In genomic region chr2:240308111-240308651, GRCh38 we compare ENCODE assay signal across 24 cellular contexts.
DNase-seq lines count a peak whose midpoint lies in the region; ATAC-seq and TF ChIP-seq lines count a peak whose summit lies in the region.
"Had no signal": no experiment of that assay in that cellular context is flagged by ENCODE, and none has a peak within 500 bp of the region (broad histone marks: within the 10 kb centered on the region; RNA-seq: fewer than 3 reads in every experiment).

No MANE protein-coding gene starts in this region.

- H3K4me1 Mint-ChIP-seq in type B pancreatic cell (ENCODE audit: unreplicated experiment) (peaks cover 9% of the 10 kb centered on the region), WTC11 (peaks cover 4% of the 10 kb centered on the region)
- H3K4me1 Mint-ChIP-seq: B cell; CD4-positive, CD25-positive, alpha-beta regulatory T cell; IgD-negative memory B cell had no signal

- no peak overlapping the region for H3K4me2 ChIP-seq in SK-N-SH

- no peaks in the 10 kb centered on the region; a peak in 1 of 4 replicates for H3K4me1 ChIP-seq in SK-N-SH (ENCODE audit: control insufficient read depth in 1 of 2, insufficient read depth in 2 of 2, low read depth in 1 of 2, low read length in 1 of 2)
- H3K4me1 ChIP-seq: HAP-1, Peyer's patch had no signal

- TF ChIP-seq EP300 in SK-N-SH (IDR thresholded peaks at IDR 0.05; ENCODE audit: borderline replicate concordance in 1 of 2, low read depth in 1 of 2, low read length in 1 of 2), result no peak

- 72% methylated on average over 11 of the region's 17 CpGs for WGBS in SK-N-SH (ENCODE audit: low lambda C conversion rate)

- H3K4me3 Mint-ChIP-seq in type B pancreatic cell (no peak overlapping the region), WTC11 (no peak overlapping the region)
- H3K4me3 Mint-ChIP-seq: B cell; CD4-positive, CD25-positive, alpha-beta regulatory T cell; IgD-negative memory B cell had no signal

- H3K9me3 ChIP-seq in SK-N-SH, result no peaks in the 10 kb centered on the region
- H3K9me3 ChIP-seq: HAP-1, MG63, Peyer's patch had no signal

- no peaks in the 10 kb centered on the region for H3K9me2 ChIP-seq in SK-N-SH

- DNase-seq in SK-N-SH (peak; percentile 22), coronary artery (ENCODE audit: low spot score) (peak; percentile 53), mesenteric fat pad (ENCODE audit: low spot score) (peak; percentile 82), type B pancreatic cell (ENCODE audit: extremely low spot score, unreplicated experiment) (peak; percentile 54), WTC11 (ENCODE audit: low spot score) (no peak), NCI-H1105 treated with DMSO at 0.1 percent for 48 hours (lab: John Stamatoyannopoulos, UW) (no peak)
- DNase-seq: CD4-positive, CD25-positive, alpha-beta regulatory T cell; COR-L47; DMS153; GDM1; Kasumi-1; MG63; NCI-H1092 treated with DMSO at 0.1 percent for 48 hours; NCI-H2081; NCI-H2171 treated with DMSO at 0.1 percent for 48 hours; NCI-H446 treated with DMSO at 0.1 percent for 48 hours had no signal

- H3K36me3 Mint-ChIP-seq in type B pancreatic cell (no peaks in the 10 kb centered on the region), WTC11 (no peaks in the 10 kb centered on the region)
- H3K36me3 Mint-ChIP-seq: CD4-positive, CD25-positive, alpha-beta regulatory T cell; IgD-negative memory B cell had no signal

- no peak overlapping the region for H3K27ac Mint-ChIP-seq in type B pancreatic cell
- no peak overlapping the region for H3K27ac Mint-ChIP-seq in WTC11
- H3K27ac Mint-ChIP-seq: B cell; CD4-positive, CD25-positive, alpha-beta regulatory T cell; IgD-negative memory B cell had no signal

- no peaks in the 10 kb centered on the region for H3K79me2 ChIP-seq in SK-N-SH (ENCODE audit: insufficient read depth)

- POLR2A ChIA-PET in SK-N-SH (lab: Yijun Ruan, JAX), result no interaction called here
- POLR2A ChIA-PET in WTC11 (lab: Charles Lee), result no interaction called here

- no peak overlapping the region for H3K4me3 ChIP-seq in SK-N-SH (ENCODE audit: low read depth in 2 of 2, low read length in 1 of 2)
- no peak overlapping the region for H3K4me3 ChIP-seq in coronary artery
- H3K4me3 ChIP-seq: HAP-1, MG63, Peyer's patch had no signal

- H3K9me3 Mint-ChIP-seq in type B pancreatic cell, result no peaks in the 10 kb centered on the region
- peaks cover 3% of the 10 kb centered on the region for H3K9me3 Mint-ChIP-seq in WTC11
- H3K9me3 Mint-ChIP-seq: CD4-positive, CD25-positive, alpha-beta regulatory T cell; IgD-negative memory B cell had no signal

- no peaks in the 10 kb centered on the region for H3F3A ChIP-seq in SK-N-SH (replicated peaks; ENCODE audit: insufficient read depth)

- no peak overlapping the region for H3K27ac ChIP-seq in SK-N-SH (ENCODE audit: low read depth in 2 of 2, low read length in 1 of 2)
- H3K27ac ChIP-seq in coronary artery, result no peak overlapping the region
- H3K27ac ChIP-seq: 22Rv1, HL-60, Peyer's patch had no signal

- no peak overlapping the region for H3K9ac ChIP-seq in SK-N-SH

- TF ChIP-seq RAD21 in SK-N-SH (IDR thresholded peaks at IDR 0.05; ENCODE audit: low read length), result no peak

- TF ChIP-seq CTCF in SK-N-SH (IDR thresholded peaks at IDR 0.05) (no peak), coronary artery (IDR thresholded peaks at IDR 0.05) (no peak), type B pancreatic cell (conservative IDR thresholded peaks at IDR 0.05) (no peak), WTC11 (IDR thresholded peaks at IDR 0.05) (no peak)

- peaks cover 4% of the 10 kb centered on the region for H3K27me3 Mint-ChIP-seq in type B pancreatic cell
- H3K27me3 Mint-ChIP-seq in WTC11 (ENCODE audit: low read depth), result no peaks in the 10 kb centered on the region
- H3K27me3 Mint-ChIP-seq: CD4-positive, CD25-positive, alpha-beta regulatory T cell had no signal

- no peaks in the 10 kb centered on the region for H3K36me3 ChIP-seq in SK-N-SH (replicated peaks in 1 of 2; ENCODE audit: control insufficient read depth in 1 of 2, insufficient read depth in 2 of 2, low read length in 1 of 2)
- H3K36me3 ChIP-seq: HAP-1, MG63, Peyer's patch had no signal

- CTCF ChIA-PET in SK-N-SH (lab: Yijun Ruan, JAX), result interaction anchor here (1.0 kb wide), 1 partner anchor 103 kb away, joined by 3 read pairs; no protein-coding TSS in a partner anchor
- CTCF ChIA-PET in WTC11 (lab: Charles Lee), result no interaction called here

- ATAC-seq in SK-N-SH treated with all-trans-retinoic acid at 6 μM for 48 hours (no peak), HG03039 (IDR thresholded peaks at IDR 0.05; ENCODE audit: unreplicated experiment) (no peak), WTC11 (no peak)

- no peak overlapping the region for H2AFZ ChIP-seq in SK-N-SH (ENCODE audit: low read depth)

- no peaks in the 10 kb centered on the region for H3K27me3 ChIP-seq in SK-N-SH (ENCODE audit: insufficient read depth)
- H3K27me3 ChIP-seq: MG63, Peyer's patch had no signal

- no peaks in the 10 kb centered on the region for H4K20me1 ChIP-seq in SK-N-SH (ENCODE audit: insufficient read depth)

TF ChIP-seq in SK-N-SH, 30 proteins besides CTCF, POLR2A, EP300 and RAD21 (continues in another document):
- TF ChIP-seq MEF2A (IDR thresholded peaks at IDR 0.05; ENCODE audit: borderline replicate concordance, low read depth), result no peak
- no peak for TF ChIP-seq TAF1 (IDR thresholded peaks at IDR 0.05; ENCODE audit: borderline replicate concordance, low read depth, low read length)
- no peak for TF ChIP-seq YY1 (IDR thresholded peaks at IDR 0.05; ENCODE audit: low read depth)
- TF ChIP-seq, protein P1, sequence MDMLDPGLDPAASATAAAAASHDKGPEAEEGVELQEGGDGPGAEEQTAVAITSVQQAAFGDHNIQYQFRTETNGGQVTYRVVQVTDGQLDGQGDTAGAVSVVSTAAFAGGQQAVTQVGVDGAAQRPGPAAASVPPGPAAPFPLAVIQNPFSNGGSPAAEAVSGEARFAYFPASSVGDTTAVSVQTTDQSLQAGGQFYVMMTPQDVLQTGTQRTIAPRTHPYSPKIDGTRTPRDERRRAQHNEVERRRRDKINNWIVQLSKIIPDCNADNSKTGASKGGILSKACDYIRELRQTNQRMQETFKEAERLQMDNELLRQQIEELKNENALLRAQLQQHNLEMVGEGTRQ (IDR thresholded peaks at IDR 0.05; ENCODE audit: borderline replicate concordance, low read depth, low read length), result no peak

TF ChIP-seq in SK-N-SH treated with all-trans-retinoic acid at 6 μM for 48 hours, 23 proteins besides CTCF, POLR2A, EP300 and RAD21 (continues in another document):
- TF ChIP-seq ARNTL (CRISPR knock-in tag; IDR thresholded peaks at IDR 0.05; ENCODE audit: borderline replicate concordance, low read depth) (no peak), GLIS3 (CRISPR knock-in tag; IDR thresholded peaks at IDR 0.05) (no peak), RARB (CRISPR knock-in tag; IDR thresholded peaks at IDR 0.05) (no peak), TCF4 (CRISPR knock-in tag; IDR thresholded peaks at IDR 0.05; ENCODE audit: borderline replicate concordance) (no peak), TOX (CRISPR knock-in tag; IDR thresholded peaks at IDR 0.05; ENCODE audit: borderline replicate concordance) (no peak), OSR1 (CRISPR knock-in tag; IDR thresholded peaks at IDR 0.05) (no peak), PATZ1 (CRISPR knock-in tag; IDR thresholded peaks at IDR 0.05; ENCODE audit: borderline replicate concordance) (no peak), ESRRG (CRISPR knock-in tag; IDR thresholded peaks at IDR 0.05) (no peak)

TF ChIP-seq in WTC11, 78 proteins besides CTCF, POLR2A, EP300 and RAD21:
- no peak for TF ChIP-seq ZNF425 (CRISPR knock-in tag; conservative IDR thresholded peaks at IDR 0.05)

Comparison
In these comparisons a context has a peak if more than half of its experiments do, and no peak if none do; other contexts are left out.
1. DNase-seq: peak in SK-N-SH (single experiment), coronary artery (single experiment), mesenteric fat pad (single experiment) and type B pancreatic cell (single experiment); none in WTC11 (single experiment) and NCI-H1105 treated with DMSO at 0.1 percent for 48 hours (single experiment).